Comparison of ENCODE assay signal across 15 cellular contexts in genomic region chr18:22800551-22800951, GRCh38.
DNase-seq lines count a peak whose midpoint lies in the region; TF ChIP-seq lines count a peak whose summit lies in the region.
"Had no signal": no experiment of that assay in that cellular context is flagged by ENCODE, and none has a peak within 500 bp of the region (broad histone marks: within the 10 kb centered on the region; RNA-seq: fewer than 3 reads in every experiment).

No MANE protein-coding gene starts in this region.

- TF ChIP-seq POLR2A in erythroblast (IDR thresholded peaks at IDR 0.05; ENCODE audit: low read length), result no peak

- intact Hi-C loops in tibial artery (cut with DNase I; ENCODE audit: low total_unique reads), result loop anchor here (5.0 to 10.0 kb wide), 2 partner anchors 182 to 614 kb away; no protein-coding TSS in a partner anchor

- H3K4me3 ChIP-seq in MM.1S (ENCODE audit: low read length) (no peak overlapping the region), fibroblast of mammary gland (ENCODE audit: control insufficient read depth, low read depth, low read length) (no peak overlapping the region), tibial artery (peak overlapping the region; percentile 3 to 24), brain microvascular endothelial cell (ENCODE audit: low read depth, low read length) (no peak overlapping the region)
- H3K4me3 ChIP-seq: BLaER1 had no signal

- H3K4me2 ChIP-seq in MM.1S (ENCODE audit: low read depth, low read length), result peak overlapping the region; percentile 48; the same call in 1 of the 2 replicates
- H3K4me2 ChIP-seq: BLaER1 had no signal

- no peaks in the 10 kb centered on the region for H3K79me2 ChIP-seq in MM.1S (ENCODE audit: low read length)

- H3K27me3 ChIP-seq in MM.1S (replicated peaks; ENCODE audit: insufficient read depth, low read length), result no peaks in the 10 kb centered on the region
- H3K27me3 ChIP-seq in tibial artery, result no peaks in the 10 kb centered on the region
- no peaks in the 10 kb centered on the region for H3K27me3 ChIP-seq in brain microvascular endothelial cell (replicated peaks)
- H3K27me3 ChIP-seq: BLaER1 had no signal

- no peaks in the 10 kb centered on the region for H3K9me2 ChIP-seq in MM.1S (replicated peaks; ENCODE audit: insufficient read depth, low read length)

- H3K9ac ChIP-seq in MM.1S (ENCODE audit: low read length), result no peak overlapping the region
- H3K9ac ChIP-seq: BLaER1 had no signal

- no peaks in the 10 kb centered on the region for H3K9me3 ChIP-seq in MM.1S (replicated peaks; ENCODE audit: insufficient read depth, low read length)
- no peaks in the 10 kb centered on the region for H3K9me3 ChIP-seq in tibial artery
- H3K9me3 ChIP-seq: BLaER1 had no signal

- no peaks in the 10 kb centered on the region for H4K20me1 ChIP-seq in MM.1S (ENCODE audit: insufficient read depth, low read length)
- H4K20me1 ChIP-seq: BLaER1 had no signal

- in situ Hi-C loops in brain microvascular endothelial cell (cut with HindIII; ENCODE audit: low pct_ligation_motif_present, low sequenced_read_pairs), result no loop called here

- no peak for DNase-seq in MM.1S
- DNase-seq in fibroblast of mammary gland (ENCODE audit: low read depth), result peak; percentile 68
- DNase-seq in left kidney (ENCODE audit: low read depth, low spot score), result peak; percentile 39
- peak; percentile 58 to 73 for DNase-seq in tibial artery
- DNase-seq in brain microvascular endothelial cell, result no peak
- no peak for DNase-seq in stimulated activated CD8-positive, alpha-beta memory T cell treated with anti-CD3 and anti-CD28 coated beads, Interleukin-4, amount 100 ng/mL, for 48 hours
- no peak for DNase-seq in erythroblast (lab: John Stamatoyannopoulos, UW)
- DNase-seq: activated CD4-positive, CD25-positive, alpha-beta regulatory T cell treated with anti-CD3 and anti-CD28 coated beads, Interleukin-2, amount 50 U/mL, for 72 hours; activated naive CD4-positive, alpha-beta T cell treated with Interleukin-2 at 50 U/mL for 16 hours; endodermal cell; NCI-H2171 treated with DMSO at 0.1 percent for 48 hours; NK-92 treated with Interleukin-12 subunit alpha and Interleukin-12 subunit beta, amount 100 ng/mL, for 24 hours; SHP77; stimulated activated naive CD8-positive, alpha-beta T cell treated with anti-CD3 and anti-CD28 coated beads, Interleukin-15, amount 100 ng/mL, for 72 hours had no signal

- peaks cover 15% of the 10 kb centered on the region for H3K4me1 ChIP-seq in MM.1S (ENCODE audit: low read length)
- H3K4me1 ChIP-seq in tibial artery, result peaks cover 0 to 34% (median 18%) of the 10 kb centered on the region in 4 donors
- H3K4me1 ChIP-seq: BLaER1 had no signal

- TF ChIP-seq CTCF in MM.1S (IDR thresholded peaks at IDR 0.05; ENCODE audit: low read length) (no peak), fibroblast of mammary gland (conservative IDR thresholded peaks at IDR 0.05; ENCODE audit: control insufficient read depth, insufficient read depth, low read depth, low read length) (no peak), tibial artery (IDR thresholded peaks at IDR 0.05) (no peak), brain microvascular endothelial cell (IDR thresholded peaks at IDR 0.05; ENCODE audit: low read depth, low read length, missing control alignments) (no peak)

- no peaks in the 10 kb centered on the region for H3F3A ChIP-seq in MM.1S (ENCODE audit: insufficient read depth, low read length)

- no peak overlapping the region for H2AFZ ChIP-seq in MM.1S (ENCODE audit: low read length)

- no peaks in the 10 kb centered on the region for H3K36me3 ChIP-seq in MM.1S (replicated peaks; ENCODE audit: insufficient read depth, low read length)
- H3K36me3 ChIP-seq in tibial artery, result no peaks in the 10 kb centered on the region
- H3K36me3 ChIP-seq in brain microvascular endothelial cell (replicated peaks), result no peaks in the 10 kb centered on the region
- H3K36me3 ChIP-seq: BLaER1 had no signal

- H3K27ac ChIP-seq in MM.1S (ENCODE audit: low read length) (no peak overlapping the region), tibial artery (peak overlapping the region; percentile 73 to 79), brain microvascular endothelial cell (no peak overlapping the region)
- H3K27ac ChIP-seq: BLaER1 had no signal

Comparison
In these comparisons a context has a peak if more than half of its experiments do, and no peak if none do; other contexts are left out.
1. DNase-seq: peak in fibroblast of mammary gland (single experiment), left kidney (single experiment) and tibial artery (2 of 2); none in MM.1S (single experiment), brain microvascular endothelial cell (single experiment), stimulated activated CD8-positive, alpha-beta memory T cell treated with anti-CD3 and anti-CD28 coated beads, Interleukin-4, amount 100 ng/mL, for 48 hours (single experiment) and erythroblast (0 of 2).
2. H3K27ac ChIP-seq: peak in tibial artery (2 of 2); none in MM.1S (single experiment) and brain microvascular endothelial cell (single experiment).
3. H3K4me3 ChIP-seq: peak in tibial artery (2 of 2); none in MM.1S (single experiment), fibroblast of mammary gland (single experiment) and brain microvascular endothelial cell (single experiment).